ENCODE assay signal across 9 cellular contexts in the genomic region with DNA sequence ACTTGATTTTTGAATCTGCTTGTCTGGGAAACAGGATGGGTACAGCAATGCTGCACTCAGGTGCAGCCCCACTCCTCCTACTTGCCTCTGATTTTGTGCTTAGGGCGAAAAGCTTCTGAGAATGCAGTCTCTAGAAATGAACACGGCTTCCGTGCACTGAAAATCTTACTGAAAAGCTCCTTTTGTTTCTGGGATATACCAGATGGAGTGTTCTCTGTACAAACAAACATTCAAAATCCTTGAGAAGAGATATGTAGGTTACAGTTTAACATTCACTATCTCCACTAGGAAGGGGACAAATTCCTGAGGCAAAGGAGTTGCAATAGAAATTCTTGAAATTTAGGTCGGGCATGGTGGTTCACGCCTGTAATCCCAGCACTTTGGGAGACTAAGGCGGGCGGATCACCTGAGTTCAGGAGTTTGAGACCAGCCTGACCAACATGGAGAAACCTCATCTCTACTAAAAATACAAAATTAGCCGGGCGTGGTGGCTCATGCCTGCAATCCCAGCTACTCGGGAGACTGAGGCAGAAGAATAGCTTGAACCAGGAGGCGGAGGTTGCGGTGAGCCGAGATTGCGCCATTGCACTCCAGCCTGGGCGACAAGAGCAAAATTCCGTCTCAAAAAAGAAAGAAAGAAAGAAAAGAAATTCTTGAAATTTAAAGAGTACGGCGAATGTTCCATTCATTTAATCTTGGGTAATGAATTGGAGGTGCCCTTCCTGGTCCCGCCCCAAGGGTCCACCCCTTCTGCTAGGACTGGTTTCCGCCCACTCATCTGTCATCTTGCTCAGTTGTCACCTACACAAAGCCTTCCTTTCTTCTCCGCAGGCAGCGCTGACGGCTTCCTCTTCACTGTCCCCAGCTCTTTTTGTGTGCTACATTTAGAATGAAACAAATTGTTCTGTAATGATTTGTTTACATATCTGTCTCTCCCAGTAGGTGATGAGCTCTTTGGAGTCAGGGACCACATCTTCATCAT.
DNase-seq lines count a peak whose midpoint lies in the region; ATAC-seq and TF ChIP-seq lines count a peak whose summit lies in the region.
"Had no signal": no experiment of that assay in that cellular context is flagged by ENCODE, and none has a peak within 500 bp of the region (broad histone marks: within the 10 kb centered on the region; RNA-seq: fewer than 3 reads in every experiment).

No MANE protein-coding gene starts in this region.

- peak; percentile 53 to 59 for ATAC-seq in lower lobe of right lung
- no peak for ATAC-seq in psoas muscle
- no peak for ATAC-seq in GM21529 (IDR thresholded peaks at IDR 0.05; ENCODE audit: unreplicated experiment)
- no peak for ATAC-seq in HG02798 (IDR thresholded peaks at IDR 0.05; ENCODE audit: poor library complexity, unreplicated experiment)
- no peak for ATAC-seq in HG03457 (IDR thresholded peaks at IDR 0.05; ENCODE audit: unreplicated experiment)

- H3K4me1 ChIP-seq in lower lobe of right lung: no peaks in the 10 kb centered on the region
- H3K4me1 ChIP-seq in psoas muscle: no peaks in the 10 kb centered on the region

- DNase-seq in ELF-1 (ENCODE audit: low read depth, low spot score): peak; percentile 75
- DNase-seq in NCI-H1417 treated with DMSO at 0.1 percent for 48 hours (lab: John Stamatoyannopoulos, UW): peak; percentile 98
- no peak for DNase-seq in lower lobe of right lung
- no peak for DNase-seq in psoas muscle

- no peaks in the 10 kb centered on the region for H3K36me3 ChIP-seq in lower lobe of right lung
- H3K36me3 ChIP-seq in psoas muscle (ENCODE audit: insufficient read depth in 1 of 2, low read depth in 1 of 2): no peaks in the 10 kb centered on the region

- H3K9me3 ChIP-seq in lower lobe of right lung (no peaks in the 10 kb centered on the region), psoas muscle (no peaks in the 10 kb centered on the region)

- TF ChIP-seq CTCF in lower lobe of right lung (IDR thresholded peaks at IDR 0.05): no peak
- no peak for TF ChIP-seq CTCF in psoas muscle (IDR thresholded peaks at IDR 0.05)

- 80 to 86% (median 80%) methylated on average over 23 of the region's 23 CpGs for WGBS in psoas muscle, 3 donors

- intact Hi-C loops in lower lobe of right lung (cut with DNase I): no loop called here
- intact Hi-C loops in psoas muscle (cut with DNase I): no loop called here

- H3K27ac ChIP-seq in angular gyrus (ENCODE audit: low read depth, low read length): peak overlapping the region; percentile 96
- H3K27ac ChIP-seq in lower lobe of right lung: no peak overlapping the region
- H3K27ac ChIP-seq in psoas muscle: no peak overlapping the region
- H3K27ac ChIP-seq: VCaP had no signal

- H3K4me3 ChIP-seq in lower lobe of right lung (no peak overlapping the region), psoas muscle (no peak overlapping the region)

- H3K27me3 ChIP-seq in lower lobe of right lung (ENCODE audit: low read depth): no peaks in the 10 kb centered on the region
- H3K27me3 ChIP-seq in psoas muscle (ENCODE audit: insufficient read depth in 3 of 3, low read length in 2 of 3): no peaks in the 10 kb centered on the region

Comparison
In these comparisons a context has a peak if more than half of its experiments do, and no peak if none do; other contexts are left out.
1. DNase-seq: peak in ELF-1 (single experiment) and NCI-H1417 treated with DMSO at 0.1 percent for 48 hours (single experiment); none in lower lobe of right lung (single experiment) and psoas muscle (0 of 2).
2. ATAC-seq: peak in lower lobe of right lung (2 of 2); none in psoas muscle (0 of 4), GM21529 (single experiment), HG02798 (single experiment) and HG03457 (single experiment).